In the genomic region with DNA sequence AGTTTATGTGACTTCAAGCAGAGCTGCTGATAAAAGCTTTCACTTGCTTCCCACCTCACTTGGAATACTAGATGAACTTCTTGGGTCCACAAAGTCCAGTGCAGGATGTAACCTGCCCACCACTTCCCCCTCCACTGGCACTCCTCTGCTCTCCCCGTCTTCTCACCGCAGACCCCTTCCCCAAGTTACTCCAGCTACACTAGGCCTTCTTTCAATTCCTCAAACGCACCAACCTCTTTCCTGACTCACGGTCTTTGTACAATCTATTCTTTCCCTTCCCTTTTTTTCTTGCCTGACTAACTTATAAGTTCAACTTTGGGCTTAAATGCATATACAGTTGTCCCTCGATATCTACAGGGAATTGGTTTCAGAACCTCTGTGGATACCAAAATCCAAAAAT, we compare ENCODE assay signal across 22 cellular contexts. TPM values are rescaled to one million over a fixed set of nuclear protein-coding genes. Genes with fewer than 3 reads are reported as not detected.
DNase-seq lines count a peak whose midpoint lies in the region; ATAC-seq and TF ChIP-seq lines count a peak whose summit lies in the region.
"Had no signal": no experiment of that assay in that cellular context is flagged by ENCODE, and none has a peak within 500 bp of the region (broad histone marks: within the 10 kb centered on the region; RNA-seq: fewer than 3 reads in every experiment).

No MANE protein-coding gene starts in this region.

- intact Hi-C loops in uterus (cut with DNase I; ENCODE audit: low total_unique reads) = no loop called here

- TF ChIP-seq CTCF in GM06990 (IDR thresholded peaks at IDR 0.05; ENCODE audit: insufficient read depth, low read length, poor library complexity, severe bottlenecking) = no peak
- TF ChIP-seq CTCF in NB4 (IDR thresholded peaks at IDR 0.05; ENCODE audit: low read depth, low read length) = no peak
- TF ChIP-seq CTCF in uterus (IDR thresholded peaks at IDR 0.05) = no peak

- H3K9me3 Mint-ChIP-seq in activated T-helper 17 cell treated with anti-CD3 and anti-CD28 coated beads, Interleukin-2, amount 50 U/mL, for 72 hours = peaks cover 5% of the 10 kb centered on the region
- H3K9me3 Mint-ChIP-seq in stimulated activated naive B cell treated with anti-CD40 and anti-IgM and Interleukin-4, amounts not matched to agents 10 μg/mL and 1 μg/mL and 100 μg/mL, for 72 hours = peaks cover 3 to 6% of the 10 kb centered on the region in 2 donors

- TF ChIP-seq POLR2A in NB4 (IDR thresholded peaks at IDR 0.05; ENCODE audit: extremely low read depth, insufficient read length) (no peak), uterus (IDR thresholded peaks at IDR 0.05) (no peak)

- no peaks in the 10 kb centered on the region for H3K4me1 ChIP-seq in uterus
- H3K4me1 ChIP-seq: prostate gland had no signal

- peaks cover 51% of the 10 kb centered on the region for H3K4me1 Mint-ChIP-seq in activated T-helper 17 cell treated with anti-CD3 and anti-CD28 coated beads, Interleukin-2, amount 50 U/mL, for 72 hours
- H3K4me1 Mint-ChIP-seq in stimulated activated naive B cell treated with anti-CD40 and anti-IgM and Interleukin-4, amounts not matched to agents 10 μg/mL and 1 μg/mL and 100 μg/mL, for 72 hours = peaks cover 36 to 51% of the 10 kb centered on the region in 2 donors

- H3K27ac Mint-ChIP-seq in activated T-helper 17 cell treated with anti-CD3 and anti-CD28 coated beads, Interleukin-2, amount 50 U/mL, for 72 hours = peak overlapping the region; percentile 11
- peak overlapping the region; percentile 1 for H3K27ac Mint-ChIP-seq in stimulated activated naive B cell treated with anti-CD40 and anti-IgM and Interleukin-4, amounts not matched to agents 10 μg/mL and 1 μg/mL and 100 μg/mL, for 72 hours

- ATAC-seq in activated T-helper 17 cell treated with anti-CD3 and anti-CD28 coated beads, Interleukin-2, amount 50 U/mL, for 72 hours (replicated peaks) = no peak
- ATAC-seq in stimulated activated naive B cell treated with anti-CD40 and anti-IgM and Interleukin-4, amounts not matched to agents 10 μg/mL and 1 μg/mL and 100 μg/mL, for 72 hours (replicated peaks) = peak; percentile 58 to 62
- ATAC-seq in HG02938 (IDR thresholded peaks at IDR 0.05; ENCODE audit: unreplicated experiment) = no peak
- ATAC-seq: body of pancreas, foreskin keratinocyte had no signal

- H3K36me3 ChIP-seq in GM06990 (ENCODE audit: control insufficient read depth, insufficient read depth, low read length) (no peaks in the 10 kb centered on the region), uterus (no peaks in the 10 kb centered on the region)
- H3K36me3 ChIP-seq: left ventricle myocardium inferior, prostate gland, WERI-Rb-1 had no signal

- H3K27me3 ChIP-seq in GM06990 (replicated peaks; ENCODE audit: control insufficient read depth, insufficient read depth, low read length) (no peaks in the 10 kb centered on the region), uterus (no peaks in the 10 kb centered on the region)
- H3K27me3 ChIP-seq: body of pancreas, foreskin keratinocyte, hepatocyte had no signal

- DNase-seq in GM06990 (ENCODE audit: extremely low read depth, insufficient read length) = peak; percentile 18
- peak; percentile 37 for DNase-seq in NB4 (ENCODE audit: low read depth)
- peak; percentile 35 for DNase-seq in stimulated activated naive B cell treated with anti-CD40 and anti-IgM and Interleukin-4, amounts not matched to agents 10 μg/mL and 1 μg/mL and 100 μg/mL, for 72 hours
- DNase-seq in uterus = no peak
- DNase-seq in activated CD4-positive, CD25-positive, alpha-beta regulatory T cell (lab: John Stamatoyannopoulos, UW) = no peak
- DNase-seq: activated CD4-positive, alpha-beta T cell treated with anti-CD3 and anti-CD28 coated beads, Interleukin-2, amount 50 U/mL, for 4 hours; activated CD8-positive, alpha-beta memory T cell treated with anti-CD3 and anti-CD28 coated beads, Interleukin-2, amount 50 U/mL, for 4 hours; activated gamma-delta T cell; DMS79; effector memory CD4-positive, alpha-beta T cell; foreskin keratinocyte; left ventricle myocardium inferior; NCI-H146; NCI-H526; SHP77; T-helper 2 cell; WERI-Rb-1 had no signal

- H3K27ac ChIP-seq in uterus = no peak overlapping the region
- H3K27ac ChIP-seq: body of pancreas, foreskin keratinocyte, hepatocyte, left ventricle myocardium inferior, prostate gland, WERI-Rb-1 had no signal

- no peaks in the 10 kb centered on the region for H3K9me3 ChIP-seq in uterus
- H3K9me3 ChIP-seq: body of pancreas, left ventricle myocardium inferior, prostate gland had no signal

- H3K27me3 Mint-ChIP-seq in activated T-helper 17 cell treated with anti-CD3 and anti-CD28 coated beads, Interleukin-2, amount 50 U/mL, for 72 hours = no peaks in the 10 kb centered on the region
- no peaks in the 10 kb centered on the region for H3K27me3 Mint-ChIP-seq in stimulated activated naive B cell treated with anti-CD40 and anti-IgM and Interleukin-4, amounts not matched to agents 10 μg/mL and 1 μg/mL and 100 μg/mL, for 72 hours

- peaks cover 39% of the 10 kb centered on the region for H3K36me3 Mint-ChIP-seq in activated T-helper 17 cell treated with anti-CD3 and anti-CD28 coated beads, Interleukin-2, amount 50 U/mL, for 72 hours (ENCODE audit: low read depth)
- H3K36me3 Mint-ChIP-seq in stimulated activated naive B cell treated with anti-CD40 and anti-IgM and Interleukin-4, amounts not matched to agents 10 μg/mL and 1 μg/mL and 100 μg/mL, for 72 hours = peaks cover 2 to 15% of the 10 kb centered on the region in 2 donors

- no peak overlapping the region for H3K4me3 Mint-ChIP-seq in activated T-helper 17 cell treated with anti-CD3 and anti-CD28 coated beads, Interleukin-2, amount 50 U/mL, for 72 hours
- H3K4me3 Mint-ChIP-seq in stimulated activated naive B cell treated with anti-CD40 and anti-IgM and Interleukin-4, amounts not matched to agents 10 μg/mL and 1 μg/mL and 100 μg/mL, for 72 hours = peak overlapping the region in 1 of 2 donors; percentile 1

- H3K4me3 ChIP-seq in GM06990 (replicated peaks; ENCODE audit: low read depth, low read length) = no peak overlapping the region
- no peak overlapping the region for H3K4me3 ChIP-seq in NB4 (ENCODE audit: low read depth, low read length)
- H3K4me3 ChIP-seq in uterus = no peak overlapping the region
- H3K4me3 ChIP-seq: body of pancreas, hepatocyte, left ventricle myocardium inferior, prostate gland had no signal

RNA-seq across cellular contexts. Expression of gene ATP13A3, which starts 5.2 kb away (rescaled TPM):
- total RNA-seq in activated T-helper 17 cell treated with anti-CD3 and anti-CD28 coated beads, Interleukin-2, amount 50 U/mL, for 72 hours = 100 to 1,000 TPM; 121 to 126 TPM
- 100 to 1,000 TPM in 1 of 4 donors, 10 to 100 TPM in 3; 43.3 to 148 (median 82.9) TPM for total RNA-seq in uterus

Comparison
In these comparisons a context has a peak if more than half of its experiments do, and no peak if none do; other contexts are left out.
1. DNase-seq: peak in GM06990 (single experiment), NB4 (single experiment) and stimulated activated naive B cell treated with anti-CD40 and anti-IgM and Interleukin-4, amounts not matched to agents 10 μg/mL and 1 μg/mL and 100 μg/mL, for 72 hours (single experiment); none in uterus (0 of 2) and activated CD4-positive, CD25-positive, alpha-beta regulatory T cell (0 of 4).
2. ATAC-seq: peak in stimulated activated naive B cell treated with anti-CD40 and anti-IgM and Interleukin-4, amounts not matched to agents 10 μg/mL and 1 μg/mL and 100 μg/mL, for 72 hours (2 of 2); none in activated T-helper 17 cell treated with anti-CD3 and anti-CD28 coated beads, Interleukin-2, amount 50 U/mL, for 72 hours (single experiment) and HG02938 (single experiment).